ENCODE assay signal across 11 cellular contexts in genomic region chr3:107263269-107264021, GRCh38.
DNase-seq lines count a peak whose midpoint lies in the region; ATAC-seq, FAIRE-seq and TF ChIP-seq lines count a peak whose summit lies in the region.
"Had no signal": no experiment of that assay in that cellular context is flagged by ENCODE, and none has a peak within 500 bp of the region (broad histone marks: within the 10 kb centered on the region; RNA-seq: fewer than 3 reads in every experiment).

No MANE protein-coding gene starts in this region.

- 0 out of 2 replicates have a peak, but pooled peaks cover 3% of the 10 kb centered on the region for H3K9me2 ChIP-seq in GM23338 (ENCODE audit: insufficient read depth)

- RAD21 ChIA-PET in GM12878 (lab: Charles Lee; ENCODE audit: unreplicated experiment), result no interaction called here

- DNase-seq in GM23338 (ENCODE audit: low spot score), result no peak
- no peak for DNase-seq in GM12878 (ENCODE audit: low read depth, low spot score)
- peak; percentile 18 for DNase-seq in hepatic stellate cell (ENCODE audit: low spot score)
- no peak for DNase-seq in Ammon's horn (ENCODE audit: low spot score)
- DNase-seq in activated CD8-positive, alpha-beta memory T cell treated with anti-CD3 and anti-CD28 coated beads, Interleukin-2, amount 50 U/mL, for 48 hours, result no peak
- DNase-seq: foreskin fibroblast; midbrain; stimulated activated CD4-positive, alpha-beta T cell treated with anti-CD3 and anti-CD28 coated beads, Interleukin-15, amount 100 ng/mL, for 24 hours had no signal

- TF ChIP-seq RAD21 in GM12878 (IDR thresholded peaks at IDR 0.05; ENCODE audit: insufficient read depth, low read depth, low read length), result no peak

- ATAC-seq in GM23338, result no peak
- ATAC-seq in GM12878, result no peak
- ATAC-seq in HG03571 (IDR thresholded peaks at IDR 0.05; ENCODE audit: unreplicated experiment), result no peak
- no peak for ATAC-seq in HG03139 (IDR thresholded peaks at IDR 0.05; ENCODE audit: unreplicated experiment)

- no peak for TF ChIP-seq CTCF in GM23338 (conservative IDR thresholded peaks at IDR 0.05; ENCODE audit: low read depth in 2 of 2)
- no peak for TF ChIP-seq CTCF in GM12878 (IDR thresholded peaks at IDR 0.05 in 2 of 3, conservative IDR thresholded peaks at IDR 0.05 in 1 of 3; ENCODE audit: control insufficient read depth in 2 of 3, extremely low read depth in 1 of 3, insufficient read depth in 1 of 3, low read depth in 3 of 3, low read length in 3 of 3)

- H3K27ac ChIP-seq in GM23338 (ENCODE audit: low read depth), result no peak overlapping the region
- H3K27ac ChIP-seq in GM12878 (ENCODE audit: control insufficient read depth, insufficient read depth), result no peak overlapping the region

- peaks cover 21% of the 10 kb centered on the region for H3K4me1 ChIP-seq in GM23338 (ENCODE audit: insufficient read depth)
- H3K4me1 ChIP-seq in GM12878 (ENCODE audit: control insufficient read depth, insufficient read depth, low read length), result no peaks in the 10 kb centered on the region
- peaks cover 8% of the 10 kb centered on the region for H3K4me1 ChIP-seq in skeletal muscle satellite cell (ENCODE audit: control insufficient read depth, insufficient read depth, low read length)

- H4K20me1 ChIP-seq in GM23338 (replicated peaks; ENCODE audit: insufficient read depth), result no peaks in the 10 kb centered on the region
- H4K20me1 ChIP-seq in GM12878 (ENCODE audit: control insufficient read depth, insufficient read depth), result no peaks in the 10 kb centered on the region

- no peaks in the 10 kb centered on the region for H3K36me3 ChIP-seq in GM23338 (ENCODE audit: insufficient read depth)
- H3K36me3 ChIP-seq in GM12878 (ENCODE audit: control insufficient read depth in 2 of 2, insufficient read depth in 2 of 2, low read length in 1 of 2), result no peaks in the 10 kb centered on the region
- no peaks in the 10 kb centered on the region for H3K36me3 ChIP-seq in skeletal muscle satellite cell (ENCODE audit: insufficient read depth, low read length)

- POLR2A ChIA-PET in GM12878 (lab: Charles Lee), result interaction anchor here (0.6 kb wide), 1 partner anchor 12 kb away, joined by 3 read pairs; no protein-coding TSS in a partner anchor

- H3F3A ChIP-seq in GM23338 (replicated peaks; ENCODE audit: low read depth), result no peaks in the 10 kb centered on the region

- CTCF ChIA-PET in GM12878 (lab: Yijun Ruan, JAX), result interaction anchor here (1.1 kb wide), 1 partner anchor 197 kb away, joined by 3 read pairs; no protein-coding TSS in a partner anchor

- H3K27me3 Mint-ChIP-seq in GM23338 (ENCODE audit: insufficient read depth, low read depth, poor library complexity), result peaks cover 1% of the 10 kb centered on the region

- H3K4me2 ChIP-seq in GM23338, result no peak overlapping the region
- H3K4me2 ChIP-seq in GM12878 (ENCODE audit: control insufficient read depth, insufficient read depth), result 0 out of 2 replicates have a peak overlapping the region, but pooled peaks have one; percentile 21
- peak overlapping the region; percentile 84 for H3K4me2 ChIP-seq in skeletal muscle satellite cell (ENCODE audit: low read length)

- H3K9me3 ChIP-seq in GM12878 (replicated peaks; ENCODE audit: control insufficient read depth, insufficient read depth, low read length) (no peaks in the 10 kb centered on the region), skeletal muscle satellite cell (replicated peaks; ENCODE audit: low read length) (no peaks in the 10 kb centered on the region)

- H3K36me3 Mint-ChIP-seq in GM23338 (ENCODE audit: low read depth), result no peaks in the 10 kb centered on the region

- TF ChIP-seq POLR2A in GM12878 (IDR thresholded peaks at IDR 0.05; ENCODE audit: low read depth, low read length), result no peak

- TF ChIP-seq EP300 in GM12878 (IDR thresholded peaks at IDR 0.05; ENCODE audit: borderline replicate concordance in 1 of 2, control insufficient read depth in 1 of 2, low read depth in 2 of 2, low read length in 2 of 2), result no peak

- 0 out of 2 replicates have a peak overlapping the region, but pooled peaks have one; percentile 18 for H3K27ac Mint-ChIP-seq in GM23338

- H3K9ac ChIP-seq in GM12878 (ENCODE audit: control insufficient read depth, insufficient read depth, low read length) (no peak overlapping the region), skeletal muscle satellite cell (ENCODE audit: low read depth, low read length) (peak overlapping the region; percentile 54)

- no TSS peak for BruUV-seq in GM12878 (replicated peaks; lab: Mats Ljungman, UMichigan)

- H3K4me3 ChIP-seq in GM23338, result no peak overlapping the region
- H3K4me3 ChIP-seq in GM12878, result 0 out of 2 replicates have a peak overlapping the region, but pooled peaks have one; percentile 4
- H3K4me3 ChIP-seq in skeletal muscle satellite cell (ENCODE audit: low read length), result peak overlapping the region; percentile 56

- H2AFZ ChIP-seq in GM23338, result peak overlapping the region; percentile 68
- peak overlapping the region; percentile 20; the same call in 1 of the 2 replicates for H2AFZ ChIP-seq in GM12878 (ENCODE audit: control insufficient read depth, low read depth, low read length)

- H3K27me3 ChIP-seq in GM23338 (ENCODE audit: insufficient read depth) (no peaks in the 10 kb centered on the region), GM12878 (replicated peaks in 1 of 2; ENCODE audit: control insufficient read depth in 2 of 2, insufficient read depth in 2 of 2, low read length in 1 of 2) (no peaks in the 10 kb centered on the region; a peak in 2 of 4 replicates), skeletal muscle satellite cell (ENCODE audit: control insufficient read depth, insufficient read depth, low read length) (no peaks in the 10 kb centered on the region)

- SMC1A ChIA-PET in GM12878 (lab: Charles Lee; ENCODE audit: uncharacterized antibody, unreplicated experiment), result interaction anchor here (1.2 to 1.5 kb wide), 3 partner anchors 8 to 27 kb away, joined by 3 to 5 read pairs (median 3); no protein-coding TSS in a partner anchor

- intact Hi-C loops in GM12878 (cut with micrococcal nuclease; ENCODE audit: unreplicated experiment), result no loop called here

- FAIRE-seq in GM12878 (lab: Jason Lieb, UNC), result no peak

- in situ Hi-C loops in GM12878 (cut with MboI), result no loop called here

- no peak overlapping the region for H3K4me3 Mint-ChIP-seq in GM23338

- no peaks in the 10 kb centered on the region for H3K9me3 Mint-ChIP-seq in GM23338

- H3K79me2 ChIP-seq in GM23338 (replicated peaks; ENCODE audit: insufficient read depth) (no peaks in the 10 kb centered on the region), GM12878 (ENCODE audit: control insufficient read depth, insufficient read depth, low read length) (no peaks in the 10 kb centered on the region)

- 29% methylated on average over 9 of the region's 9 CpGs for WGBS in GM12878 (ENCODE audit: insufficient coverage, insufficient replicate concordance, low lambda C conversion rate, missing lambda C conversion rate)

- peaks cover 18% of the 10 kb centered on the region for H3K4me1 Mint-ChIP-seq in GM23338

TF ChIP-seq in GM23338, 12 proteins besides CTCF, POLR2A, EP300 and RAD21 (continues in another document):
- TF ChIP-seq POLR2AphosphoS5 (IDR thresholded peaks at IDR 0.05; ENCODE audit: low read depth), result no peak
- no peak for TF ChIP-seq NANOG (IDR thresholded peaks at IDR 0.05; ENCODE audit: borderline replicate concordance)
- no peak for TF ChIP-seq ZNF331 (CRISPR knock-in tag; IDR thresholded peaks at IDR 0.05; ENCODE audit: low read depth)
- TF ChIP-seq JUNB (IDR thresholded peaks at IDR 0.05; ENCODE audit: unreplicated experiment), result no peak
- TF ChIP-seq STAT1 (IDR thresholded peaks at IDR 0.05; ENCODE audit: unreplicated experiment), result no peak

TF ChIP-seq in GM12878, 131 proteins besides CTCF, POLR2A, EP300 and RAD21:
- no peak for TF ChIP-seq STAT3 (IDR thresholded peaks at IDR 0.05; ENCODE audit: low read depth, low read length)
- TF ChIP-seq ETV6 (conservative IDR thresholded peaks at IDR 0.05 in 1 of 2, IDR thresholded peaks at IDR 0.05 in 1 of 2; ENCODE audit: borderline replicate concordance in 1 of 2, low read depth in 1 of 2), result no peak
- no peak for TF ChIP-seq SREBF1 (IDR thresholded peaks at IDR 0.05; ENCODE audit: low read length)
- TF ChIP-seq RUNX3 (IDR thresholded peaks at IDR 0.05; ENCODE audit: low read length), result no peak
- TF ChIP-seq TCF12 (IDR thresholded peaks at IDR 0.05; ENCODE audit: low read depth, low read length), result no peak
- TF ChIP-seq GATAD2B (conservative IDR thresholded peaks at IDR 0.05; ENCODE audit: low read depth), result no peak
